In the genomic region with DNA sequence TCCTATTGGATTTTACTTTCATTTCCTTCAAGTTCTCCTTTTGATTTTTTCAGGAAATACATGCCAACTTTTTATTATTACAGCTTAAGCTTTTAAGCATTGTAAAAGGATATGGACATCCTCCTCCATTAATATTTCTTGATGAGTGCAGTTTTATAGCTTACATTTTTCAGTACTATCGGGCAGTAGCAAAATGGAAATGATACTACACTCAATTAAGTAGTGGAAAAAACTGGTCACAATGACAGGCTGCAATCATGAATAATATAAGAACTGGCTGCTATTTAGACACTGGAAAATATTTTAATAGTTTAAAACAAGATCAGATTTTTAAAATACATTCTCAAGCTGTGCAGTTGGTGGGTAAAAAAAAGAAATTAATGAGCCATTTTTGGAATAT, we compare ENCODE assay signal across 28 cellular contexts. TPM values are rescaled to one million over a fixed set of nuclear protein-coding genes. Genes with fewer than 3 reads are reported as not detected.
"Had no signal": no experiment of that assay in that cellular context is flagged by ENCODE, and none has a peak within 500 bp of the region (broad histone marks: within the 10 kb centered on the region; RNA-seq: fewer than 3 reads in every experiment).

No MANE protein-coding gene starts in this region.

- H3K36me3 ChIP-seq: SJSA1 had no signal

- H3K4me3 ChIP-seq: breast epithelium, SJSA1 had no signal

- H3K4me3 Mint-ChIP-seq: activated CD4-positive, alpha-beta memory T cell treated with anti-CD3 and anti-CD28 coated beads for 36 hours; activated CD4-positive, alpha-beta T cell treated with anti-CD3 and anti-CD28 coated beads, Interleukin-2, amount 10 ng/mL, durations not matched to agents 7 days and 5 days; activated naive CD8-positive, alpha-beta T cell; activated T-cell treated with anti-CD3 and anti-CD28 coated beads, Interleukin-2, amount 50 U/mL, for 4 hours; IgD-negative memory B cell had no signal

- H3K9me3 Mint-ChIP-seq: activated CD4-positive, alpha-beta memory T cell treated with anti-CD3 and anti-CD28 coated beads for 36 hours had no signal

- H3K27ac ChIP-seq: breast epithelium, SJSA1, VCaP had no signal

- H3K27me3 ChIP-seq: breast epithelium, SJSA1 had no signal

- H3K9me3 ChIP-seq: SJSA1 had no signal

- H3K36me3 Mint-ChIP-seq: activated CD4-positive, alpha-beta memory T cell treated with anti-CD3 and anti-CD28 coated beads for 36 hours; activated naive CD8-positive, alpha-beta T cell; IgD-negative memory B cell had no signal

- H3K4me1 Mint-ChIP-seq: activated CD4-positive, alpha-beta T cell treated with anti-CD3 and anti-CD28 coated beads, Interleukin-2, amount 10 ng/mL, durations not matched to agents 7 days and 5 days; IgD-negative memory B cell had no signal

- H3K27ac Mint-ChIP-seq: activated CD4-positive, alpha-beta memory T cell treated with anti-CD3 and anti-CD28 coated beads for 36 hours; activated CD4-positive, alpha-beta T cell treated with anti-CD3 and anti-CD28 coated beads, Interleukin-2, amount 10 ng/mL, durations not matched to agents 7 days and 5 days; activated naive CD8-positive, alpha-beta T cell; IgD-negative memory B cell had no signal

- H3K4me1 ChIP-seq: SJSA1 had no signal

- DNase-seq: activated CD4-positive, alpha-beta memory T cell treated with anti-CD3 and anti-CD28 coated beads for 36 hours; activated CD4-positive, alpha-beta T cell treated with anti-CD3 and anti-CD28 coated beads, Interleukin-2, amount 10 ng/mL, durations not matched to agents 7 days and 5 days; activated CD4-positive, CD25-positive, alpha-beta regulatory T cell; activated CD8-positive, alpha-beta memory T cell treated with anti-CD3 and anti-CD28 coated beads for 24 hours; activated effector memory CD4-positive, alpha-beta T cell treated with anti-CD3 and anti-CD28 coated beads, Interleukin-2, amount 50 U/mL, for 16 hours; activated naive CD4-positive, alpha-beta T cell treated with Interleukin-2 at 50 U/mL for 16 hours; activated T-cell treated with anti-CD3 and anti-CD28 coated beads, Interleukin-2, amount 50 U/mL, for 4 hours; amygdala; KG1; NCI-H1048; NCI-H146; NCI-H187 treated with DMSO at 0.1 percent for 48 hours; NCI-H2081 treated with DMSO at 0.1 percent for 48 hours; NCI-H526; NCI-H774; NK-92 treated with Interleukin-12 subunit alpha and Interleukin-12 subunit beta, amount 100 ng/mL, for 24 hours; PC-3; SHP77 had no signal

- FAIRE-seq: RCC 7860 had no signal

- H3K27me3 Mint-ChIP-seq: activated CD4-positive, alpha-beta memory T cell treated with anti-CD3 and anti-CD28 coated beads for 36 hours; activated CD4-positive, alpha-beta T cell treated with anti-CD3 and anti-CD28 coated beads, Interleukin-2, amount 10 ng/mL, durations not matched to agents 7 days and 5 days; activated naive CD8-positive, alpha-beta T cell; IgD-negative memory B cell had no signal

RNA-seq across cellular contexts. Expression of gene BBOX1, which starts 20.5 kb away (rescaled TPM):
- total RNA-seq: activated CD4-positive, alpha-beta memory T cell treated with anti-CD3 and anti-CD28 coated beads for 36 hours; activated CD4-positive, alpha-beta T cell treated with anti-CD3 and anti-CD28 coated beads, Interleukin-2, amount 10 ng/mL, durations not matched to agents 7 days and 5 days; activated T-cell treated with anti-CD3 and anti-CD28 coated beads, Interleukin-2, amount 50 U/mL, for 4 hours; LHCN-M2; M059J; NCI-H460; PC-3; SJSA1; T-helper 2 cell treated with Interferon-gamma antibody and Interleukin-4, amounts not matched to agents 100 ng/mL and 5 ng/mL, for 36 hours had no signal
- polyA plus RNA-seq: IgD-negative memory B cell had no signal
